1 cellular context compared by ENCODE assay signal in genomic region chr1:153679337-153680119, GRCh38.
TF ChIP-seq lines count a peak whose summit lies in the region.

No MANE protein-coding gene starts in this region.

TF ChIP-seq in GM12878, 131 proteins besides CTCF, POLR2A, EP300 and RAD21:
- TF ChIP-seq TCF12 (IDR thresholded peaks at IDR 0.05; ENCODE audit: low read depth, low read length) (no peak), CHD1 (IDR thresholded peaks at IDR 0.05; ENCODE audit: low read depth, low read length) (no peak), GATAD2B (conservative IDR thresholded peaks at IDR 0.05; ENCODE audit: low read depth) (no peak; the same call in 1 of the 2 replicates), NR2F1 (conservative IDR thresholded peaks at IDR 0.05) (no peak), ATF3 (IDR thresholded peaks at IDR 0.05; ENCODE audit: borderline replicate concordance, extremely low read depth, low read depth, low read length) (no peak), PAX8 (IDR thresholded peaks at IDR 0.05) (no peak), ZNF384 (IDR thresholded peaks at IDR 0.05; ENCODE audit: borderline replicate concordance, low read depth, low read length) (no peak), MLLT1 (IDR thresholded peaks at IDR 0.05) (0 out of 2 replicates have a peak, but pooled peaks have one; percentile 34), NR2C2 (IDR thresholded peaks at IDR 0.05; ENCODE audit: borderline replicate concordance, control insufficient read depth, insufficient read length, low read depth) (no peak), IKZF1 (conservative IDR thresholded peaks at IDR 0.05) (peak; percentile 76), MTA3 (IDR thresholded peaks at IDR 0.05; ENCODE audit: borderline replicate concordance, low read length) (no peak), ZNF687 (IDR thresholded peaks at IDR 0.05) (0 out of 2 replicates have a peak, but pooled peaks have one; percentile 26), SREBF2 (IDR thresholded peaks at IDR 0.05; ENCODE audit: low read length) (no peak), IRF5 (IDR thresholded peaks at IDR 0.05; ENCODE audit: borderline replicate concordance) (no peak), SUZ12 (IDR thresholded peaks at IDR 0.05; ENCODE audit: unreplicated experiment) (peak; percentile 47), TAF1 (IDR thresholded peaks at IDR 0.05; ENCODE audit: borderline replicate concordance, low read depth, low read length) (no peak), ZBED1 (IDR thresholded peaks at IDR 0.05; ENCODE audit: borderline replicate concordance) (no peak), ELK1 (IDR thresholded peaks at IDR 0.05; ENCODE audit: low read depth, low read length) (no peak), RELB (IDR thresholded peaks at IDR 0.05; ENCODE audit: low read depth) (no peak), ETV6 (conservative IDR thresholded peaks at IDR 0.05 in 1 of 2, IDR thresholded peaks at IDR 0.05 in 1 of 2; ENCODE audit: borderline replicate concordance in 1 of 2, low read depth in 1 of 2) (no peak), NFXL1 (IDR thresholded peaks at IDR 0.05; ENCODE audit: borderline replicate concordance) (no peak), ZNF217 (IDR thresholded peaks at IDR 0.05) (no peak), IRF4 (IDR thresholded peaks at IDR 0.05; ENCODE audit: low read depth, low read length) (no peak), NFYA (IDR thresholded peaks at IDR 0.05; ENCODE audit: borderline replicate concordance, low read depth, low read length) (no peak), USF1 (IDR thresholded peaks at IDR 0.05; ENCODE audit: borderline replicate concordance, extremely low read length, insufficient read depth, low read depth, low read length) (no peak), MTA2 (IDR thresholded peaks at IDR 0.05; ENCODE audit: low read depth) (peak; percentile 20; the same call in 1 of the 2 replicates), ASH2L (IDR thresholded peaks at IDR 0.05; ENCODE audit: borderline replicate concordance, low read depth) (no peak), PAX5 (IDR thresholded peaks at IDR 0.05; ENCODE audit: borderline replicate concordance, low read depth, low read length) (no peak), POU2F2 (IDR thresholded peaks at IDR 0.05; ENCODE audit: borderline replicate concordance, low read depth, low read length) (no peak), NBN (IDR thresholded peaks at IDR 0.05) (0 out of 2 replicates have a peak, but pooled peaks have one; percentile 43), KAT2A (conservative IDR thresholded peaks at IDR 0.05; ENCODE audit: control insufficient read depth, low read depth, low read length) (no peak), ATF7 (IDR thresholded peaks at IDR 0.05; ENCODE audit: low read depth) (no peak), FOS (IDR thresholded peaks at IDR 0.05; ENCODE audit: borderline replicate concordance, extremely low read depth, insufficient read length) (no peak), JUNB (IDR thresholded peaks at IDR 0.05) (no peak), SIN3A (IDR thresholded peaks at IDR 0.05; ENCODE audit: low read depth, low read length) (no peak), HDGF (IDR thresholded peaks at IDR 0.05) (0 out of 2 replicates have a peak, but pooled peaks have one; percentile 32), POLR2AphosphoS2 (IDR thresholded peaks at IDR 0.05; ENCODE audit: low read depth, low read length) (no peak), TCF7 (IDR thresholded peaks at IDR 0.05; ENCODE audit: borderline replicate concordance) (no peak), E2F4 (IDR thresholded peaks at IDR 0.05; ENCODE audit: low read depth, low read length) (no peak), BACH1 (IDR thresholded peaks at IDR 0.05; ENCODE audit: borderline replicate concordance) (no peak)
